ENCODE assay signal across 8 cellular contexts in genomic region chr7:92754756-92755581, GRCh38.
DNase-seq lines count a peak whose midpoint lies in the region; ATAC-seq and TF ChIP-seq lines count a peak whose summit lies in the region.

No MANE protein-coding gene starts in this region.

- no peaks in the 10 kb centered on the region for H3K27me3 ChIP-seq in CD4-positive, alpha-beta T cell (ENCODE audit: control insufficient read depth, insufficient read depth, low read length)

- peak; percentile 83 for DNase-seq in NB4 (ENCODE audit: low read depth)
- peak in 50 of 56 donors; percentile 7 to 84 (median 48) for DNase-seq in amygdala (lab: John Stamatoyannopoulos, UW)
- DNase-seq in neural crest cell (ENCODE audit: low read depth, low spot score): no peak
- DNase-seq in CD4-positive, alpha-beta T cell: no peak
- no peak for DNase-seq in activated gamma-delta T cell treated with Interleukin-2 at 50 U/mL for 16 hours
- DNase-seq in NCI-H128 (lab: John Stamatoyannopoulos, UW; ENCODE audit: unreplicated experiment): no peak

- H3K4me3 ChIP-seq in GM08714 (ENCODE audit: low read length): peak overlapping the region; percentile 6; the same call in 1 of the 2 replicates
- no peak overlapping the region for H3K4me3 ChIP-seq in NB4 (ENCODE audit: low read depth, low read length)

- POLR2A ChIA-PET in CD4-positive, alpha-beta T cell (lab: Charles Lee): no interaction called here

- H3K27ac ChIP-seq in CD4-positive, alpha-beta T cell (ENCODE audit: low read depth, low read length): no peak overlapping the region

- CTCF ChIA-PET in CD4-positive, alpha-beta T cell (lab: Charles Lee): interaction anchor here (1.0 kb wide), 1 partner anchor 25 kb away, joined by 3 read pairs; no protein-coding TSS in a partner anchor

- peaks cover 11% of the 10 kb centered on the region for H3K36me3 Mint-ChIP-seq in neural crest cell (ENCODE audit: low read depth)
- no peaks in the 10 kb centered on the region for H3K36me3 Mint-ChIP-seq in CD4-positive, alpha-beta T cell (ENCODE audit: low read depth)

- no peak for ATAC-seq in CD4-positive, alpha-beta T cell (ENCODE audit: poor library complexity)
- ATAC-seq in GM18873 (IDR thresholded peaks at IDR 0.05; ENCODE audit: low FRiP score, unreplicated experiment): no peak

- H3K4me3 Mint-ChIP-seq in neural crest cell: peak overlapping the region; percentile 39
- H3K4me3 Mint-ChIP-seq in CD4-positive, alpha-beta T cell: no peak overlapping the region

- TF ChIP-seq CTCF in NB4 (IDR thresholded peaks at IDR 0.05; ENCODE audit: low read depth, low read length) (no peak), neural crest cell (conservative IDR thresholded peaks at IDR 0.05) (no peak)
- no peak for TF ChIP-seq CTCF in CD4-positive, alpha-beta T cell (IDR thresholded peaks at IDR 0.05)

- no peak for TF ChIP-seq POLR2A in NB4 (IDR thresholded peaks at IDR 0.05; ENCODE audit: extremely low read depth, insufficient read length)

- H3K27me3 Mint-ChIP-seq in neural crest cell (ENCODE audit: low read depth): no peaks in the 10 kb centered on the region
- no peaks in the 10 kb centered on the region for H3K27me3 Mint-ChIP-seq in CD4-positive, alpha-beta T cell

- intact Hi-C loops in CD4-positive, alpha-beta T cell (cut with DNase I, micrococcal nuclease): no loop called here

- no peaks in the 10 kb centered on the region for H3K9me3 Mint-ChIP-seq in neural crest cell
- no peaks in the 10 kb centered on the region for H3K9me3 Mint-ChIP-seq in CD4-positive, alpha-beta T cell

- H3K9me3 ChIP-seq in CD4-positive, alpha-beta T cell (ENCODE audit: control insufficient read depth, low read length): no peaks in the 10 kb centered on the region

- H3K27ac Mint-ChIP-seq in neural crest cell (ENCODE audit: unreplicated experiment): peak overlapping the region; percentile 88
- H3K27ac Mint-ChIP-seq in CD4-positive, alpha-beta T cell: no peak overlapping the region

- peaks cover 57% of the 10 kb centered on the region for H3K4me1 Mint-ChIP-seq in neural crest cell
- peaks cover 17% of the 10 kb centered on the region for H3K4me1 Mint-ChIP-seq in CD4-positive, alpha-beta T cell (ENCODE audit: low read depth)

Comparison
In these comparisons a context has a peak if more than half of its experiments do, and no peak if none do; other contexts are left out.
1. DNase-seq: peak in NB4 (single experiment) and amygdala (50 of 56); none in neural crest cell (single experiment), CD4-positive, alpha-beta T cell (0 of 10), activated gamma-delta T cell treated with Interleukin-2 at 50 U/mL for 16 hours (single experiment) and NCI-H128 (single experiment).